14 cellular contexts compared by ENCODE assay signal in the genomic region with DNA sequence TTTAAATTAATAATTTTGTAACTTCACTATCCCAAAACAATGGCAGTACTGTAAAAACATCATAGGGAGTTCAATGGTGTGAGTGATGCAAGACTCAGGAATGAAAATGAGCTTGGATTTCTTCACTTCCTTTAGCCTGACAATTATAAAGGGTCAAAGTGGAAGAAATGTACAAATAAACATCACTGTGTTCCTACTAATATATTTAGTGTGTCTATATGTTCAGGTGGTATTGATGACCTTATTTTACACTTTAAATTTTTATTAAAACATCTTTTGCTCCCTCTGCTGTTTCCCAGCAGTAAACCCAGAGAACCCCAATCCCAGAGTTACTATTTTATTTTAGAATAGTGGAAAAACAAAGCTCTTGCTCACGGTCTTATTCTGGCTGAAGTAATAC. TPM values are rescaled to one million over a fixed set of nuclear protein-coding genes. Genes with fewer than 3 reads are reported as not detected.
DNase-seq lines count a peak whose midpoint lies in the region; ATAC-seq and TF ChIP-seq lines count a peak whose summit lies in the region.
"Had no signal": no experiment of that assay in that cellular context is flagged by ENCODE, and none has a peak within 500 bp of the region (broad histone marks: within the 10 kb centered on the region; RNA-seq: fewer than 3 reads in every experiment).

No MANE protein-coding gene starts in this region.

- 0 out of 2 replicates have a peak overlapping the region, but pooled peaks have one; percentile 84 for H3K4me3 Mint-ChIP-seq in WTC11

- peak; percentile 18 for DNase-seq in GM10266 (ENCODE audit: extremely low spot score)
- no peak for DNase-seq in WTC11 (ENCODE audit: low spot score)
- no peak for DNase-seq in foreskin keratinocyte
- no peak for DNase-seq in prostate gland (ENCODE audit: low spot score)
- DNase-seq in SKM-1 (lab: John Stamatoyannopoulos, UW; ENCODE audit: unreplicated experiment): no peak
- no peak for DNase-seq in NCI-H2081 (lab: John Stamatoyannopoulos, UW)
- DNase-seq: activated naive CD4-positive, alpha-beta T cell treated with Interleukin-2 at 50 U/mL for 16 hours; DND-41 had no signal

- no peaks in the 10 kb centered on the region for H3K36me3 Mint-ChIP-seq in WTC11

- TF ChIP-seq POLR2A in prostate gland (IDR thresholded peaks at IDR 0.05): no peak

- H3K4me1 ChIP-seq in foreskin keratinocyte: peaks cover 5% of the 10 kb centered on the region
- H3K4me1 ChIP-seq in prostate gland (replicated peaks): no peaks in the 10 kb centered on the region
- H3K4me1 ChIP-seq: uterus had no signal

- peaks cover 23% of the 10 kb centered on the region for H3K27me3 ChIP-seq in foreskin keratinocyte
- H3K27me3 ChIP-seq in prostate gland (replicated peaks; ENCODE audit: insufficient read depth): no peaks in the 10 kb centered on the region
- H3K27me3 ChIP-seq: uterus had no signal

- no peaks in the 10 kb centered on the region for H3K36me3 ChIP-seq in prostate gland
- H3K36me3 ChIP-seq: uterus had no signal

- H3K4me1 Mint-ChIP-seq in WTC11: peaks cover 19% of the 10 kb centered on the region

- H3K27ac ChIP-seq in foreskin keratinocyte: no peak overlapping the region
- H3K27ac ChIP-seq in skin epidermis: peak overlapping the region in 4 of 21 experiments; percentile 17 to 90 (median 66)
- H3K27ac ChIP-seq in prostate gland: no peak overlapping the region

- no peaks in the 10 kb centered on the region for H3K9me3 Mint-ChIP-seq in WTC11

- H3K4me3 ChIP-seq in skin epidermis (peak overlapping the region in 4 of 7 experiments; percentile 43 to 59 (median 55)), prostate gland (peak overlapping the region in 1 of 2 donors; percentile 46)
- H3K4me3 ChIP-seq: mucosa of descending colon had no signal

- no peak overlapping the region for H3K27ac Mint-ChIP-seq in WTC11

- POLR2A ChIA-PET in WTC11 (lab: Charles Lee): interaction anchor here (0.6 kb wide), 1 partner anchor 1268 kb away, joined by 3 read pairs; no protein-coding TSS in a partner anchor

- peaks cover 45% of the 10 kb centered on the region for H3K27me3 Mint-ChIP-seq in WTC11 (ENCODE audit: low read depth)

- CTCF ChIA-PET in WTC11 (lab: Charles Lee): interaction anchor here (0.5 to 2.6 kb wide), 36 partner anchors 9 to 225 kb away, joined by 3 to 24 read pairs (median 3); a partner anchor contains a TSS

- H3K9me3 ChIP-seq in prostate gland: no peaks in the 10 kb centered on the region
- H3K9me3 ChIP-seq: mucosa of descending colon, uterus had no signal

- TF ChIP-seq CTCF in GM10266 (IDR thresholded peaks at IDR 0.05; ENCODE audit: control insufficient read depth, insufficient read depth, low read depth, missing control alignments) (no peak), WTC11 (IDR thresholded peaks at IDR 0.05) (no peak), foreskin keratinocyte (conservative IDR thresholded peaks at IDR 0.05) (peak; percentile 2), prostate gland (IDR thresholded peaks at IDR 0.05) (no peak)

- intact Hi-C loops in prostate gland (cut with DNase I): loop anchor here (5.0 kb wide), 1 partner anchor 109 kb away; no protein-coding TSS in a partner anchor

- ATAC-seq in WTC11 (no peak), foreskin keratinocyte (no peak), HG02642 (IDR thresholded peaks at IDR 0.05; ENCODE audit: poor library complexity, unreplicated experiment) (no peak)

- 26% methylated on average over 1 of the region's 1 CpG for WGBS in prostate gland

TF ChIP-seq in WTC11, 78 proteins besides CTCF, POLR2A, EP300 and RAD21:
- TF ChIP-seq GABPB1 (CRISPR knock-in tag; IDR thresholded peaks at IDR 0.05) (peak; percentile 92), RELA (CRISPR knock-in tag; IDR thresholded peaks at IDR 0.05; ENCODE audit: borderline replicate concordance) (no peak)

RNA-seq across cellular contexts. Expression of a gene that starts 2.0 kb away (rescaled TPM):
- total RNA-seq in WTC11 (2021) (1.3 to 2.8 TPM (median 2.2 TPM) in 3 replicates), foreskin keratinocyte (0.14 and 0.58 TPM in 2 replicates), prostate gland (1 to 10 TPM; 2.8 to 9.1 TPM)
- 0.06 and 0.29 TPM in 2 replicates for polyA plus RNA-seq in foreskin keratinocyte

RNA-seq across cellular contexts. Expression of a gene that starts 53.3 kb away (rescaled TPM):
- not detected in 3 replicates for total RNA-seq in WTC11 (2021)
- total RNA-seq in foreskin keratinocyte: not detected in 2 replicates
- polyA plus RNA-seq in foreskin keratinocyte: not detected in 2 replicates
- total RNA-seq in prostate gland: 1 to 10 TPM in 1 of 2 donors, not detected in 1; 1.7 TPM
- total RNA-seq: esophagus mucosa, H1 had no signal
- polyA plus RNA-seq: H1 had no signal
